ENCODE assay signal across 8 cellular contexts in the genomic region with DNA sequence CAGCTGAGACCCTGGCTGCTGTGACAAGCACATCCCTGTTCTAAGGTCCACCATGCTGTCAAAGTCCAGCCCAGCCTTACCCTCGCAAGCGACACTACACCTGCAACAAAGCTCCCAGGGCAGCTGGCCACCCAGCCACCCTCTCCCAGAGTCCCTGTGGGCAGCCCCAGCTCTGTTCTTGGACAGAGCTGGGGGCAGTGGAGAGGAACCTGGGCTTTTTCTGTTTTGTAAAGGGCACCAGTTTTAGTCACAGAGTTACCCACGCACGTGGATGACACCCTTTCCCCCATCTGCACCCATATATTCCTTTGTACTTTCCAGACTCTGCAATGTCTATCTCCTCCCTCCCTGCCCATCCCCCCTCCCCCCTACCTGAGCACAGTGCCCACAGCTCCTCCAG. TPM values are rescaled to one million over a fixed set of nuclear protein-coding genes. Genes with fewer than 3 reads are reported as not detected.
"Had no signal": no experiment of that assay in that cellular context is flagged by ENCODE, and none has a peak within 500 bp of the region (broad histone marks: within the 10 kb centered on the region; RNA-seq: fewer than 3 reads in every experiment).

No MANE protein-coding gene starts in this region.

- H3K4me3 ChIP-seq: GM23338, K562 had no signal

- ATAC-seq: GM23338, K562 had no signal

- H2AFZ ChIP-seq: GM23338 had no signal

- H3K4me3 Mint-ChIP-seq: GM23338, H9 had no signal

- FAIRE-seq: H1, H54, K562 had no signal

- H3K4me1 Mint-ChIP-seq: GM23338 had no signal

- H3K27ac ChIP-seq: HL-60 had no signal

- H3K4me2 ChIP-seq: GM23338 had no signal

- H3K9me3 Mint-ChIP-seq: GM23338, H9 had no signal

- H3K27ac Mint-ChIP-seq: GM23338, H9 had no signal

- DNase-seq: H9, HCEC 1CT, IMR-90 had no signal

RNA-seq across cellular contexts. Expression of a gene that starts 38.9 kb away (rescaled TPM):
- total RNA-seq: K562 had no signal
- polyA plus RNA-seq: K562 had no signal
